18 cellular contexts compared by ENCODE assay signal in genomic region chr16:2237552-2238395, GRCh38. TPM values are rescaled to one million over a fixed set of nuclear protein-coding genes. Genes with fewer than 3 reads are reported as not detected.
DNase-seq lines count a peak whose midpoint lies in the region; ATAC-seq, FAIRE-seq and TF ChIP-seq lines count a peak whose summit lies in the region.
"Had no signal": no experiment of that assay in that cellular context is flagged by ENCODE, and none has a peak within 500 bp of the region (broad histone marks: within the 10 kb centered on the region; RNA-seq: fewer than 3 reads in every experiment).

No MANE protein-coding gene starts in this region.

- no peak overlapping the region for H3K4me3 Mint-ChIP-seq in neural progenitor cell
- H3K4me3 Mint-ChIP-seq: activated CD4-positive, alpha-beta T cell treated with anti-CD3 and anti-CD28 coated beads, Interleukin-2, amount 10 ng/mL, durations not matched to agents 7 days and 5 days; activated T-helper 1 cell treated with anti-CD3 and anti-CD28 coated beads, Interleukin-12 subunit alpha, Interleukin-12 subunit beta, Interleukin-2, Interleukin-4 antibody, amounts not matched to agents 30 ng/mL and 10 ng/mL and 1 ng/mL, durations not matched to agents 14 hours and 24 hours and 36 hours; CD4-positive, alpha-beta memory T cell; natural killer cell had no signal

- no peaks in the 10 kb centered on the region for H3K79me2 ChIP-seq in neural progenitor cell (ENCODE audit: low read depth)

- H4K20me1 ChIP-seq in neural progenitor cell (ENCODE audit: low read depth): peaks cover 49% of the 10 kb centered on the region

- no peak overlapping the region for H3K27ac ChIP-seq in neural progenitor cell
- H3K27ac ChIP-seq: foreskin keratinocyte, HL-60 had no signal

- DNase-seq in GM12891 (ENCODE audit: insufficient read length, low spot score) (no peak), left ventricle myocardium superior (peak; percentile 57), neural progenitor cell (ENCODE audit: low spot score) (peak; percentile 52), midbrain (lab: John Stamatoyannopoulos, UW) (no peak), GM19239 (ENCODE audit: insufficient read length, low spot score) (no peak)
- DNase-seq in activated naive CD4-positive, alpha-beta T cell treated with anti-CD3 and anti-CD28 coated beads, Interleukin-2, amount 50 U/mL, for 16 hours: no peak
- DNase-seq: activated CD4-positive, alpha-beta T cell treated with anti-CD3 and anti-CD28 coated beads, Interleukin-2, amount 10 ng/mL, durations not matched to agents 7 days and 5 days; foreskin keratinocyte; GDM1; natural killer cell; OCI-M1; T-helper 2 cell had no signal

- H3K27ac Mint-ChIP-seq in neural progenitor cell: no peak overlapping the region
- H3K27ac Mint-ChIP-seq: activated CD4-positive, alpha-beta T cell treated with anti-CD3 and anti-CD28 coated beads, Interleukin-2, amount 10 ng/mL, durations not matched to agents 7 days and 5 days; activated T-helper 1 cell treated with anti-CD3 and anti-CD28 coated beads, Interleukin-12 subunit alpha, Interleukin-12 subunit beta, Interleukin-2, Interleukin-4 antibody, amounts not matched to agents 30 ng/mL and 10 ng/mL and 1 ng/mL, durations not matched to agents 14 hours and 24 hours and 36 hours; CD4-positive, alpha-beta memory T cell; natural killer cell had no signal

- H2AFZ ChIP-seq in neural progenitor cell (replicated peaks): no peak overlapping the region

- no peaks in the 10 kb centered on the region for H3K9me3 Mint-ChIP-seq in neural progenitor cell
- H3K9me3 Mint-ChIP-seq: activated CD4-positive, alpha-beta T cell treated with anti-CD3 and anti-CD28 coated beads, Interleukin-2, amount 10 ng/mL, durations not matched to agents 7 days and 5 days; activated T-helper 1 cell treated with anti-CD3 and anti-CD28 coated beads, Interleukin-12 subunit alpha, Interleukin-12 subunit beta, Interleukin-2, Interleukin-4 antibody, amounts not matched to agents 30 ng/mL and 10 ng/mL and 1 ng/mL, durations not matched to agents 14 hours and 24 hours and 36 hours; CD4-positive, alpha-beta memory T cell; natural killer cell had no signal

- H3K9ac ChIP-seq in neural progenitor cell: no peak overlapping the region

- intact Hi-C loops in left ventricle myocardium superior (cut with micrococcal nuclease): no loop called here

- H3K4me1 ChIP-seq in neural progenitor cell: peaks cover 26% of the 10 kb centered on the region
- H3K4me1 ChIP-seq: foreskin keratinocyte, HAP-1 had no signal

- 0 out of 2 replicates have a peak, but pooled peaks have one; percentile 19 for TF ChIP-seq POLR2A in GM12891 (IDR thresholded peaks at IDR 0.05; ENCODE audit: low read depth, low read length)

- H3F3A ChIP-seq in neural progenitor cell (ENCODE audit: low read depth): peaks cover 41% of the 10 kb centered on the region

- no peaks in the 10 kb centered on the region for H3K9me3 ChIP-seq in neural progenitor cell (ENCODE audit: low read depth)
- H3K9me3 ChIP-seq: HAP-1 had no signal

- no peak for FAIRE-seq in GM12891 (lab: Jason Lieb, UNC)
- FAIRE-seq in GM19239 (lab: Jason Lieb, UNC): no peak
- FAIRE-seq: astrocyte had no signal

- H3K4me3 ChIP-seq in neural progenitor cell: peak overlapping the region; percentile 44
- H3K4me3 ChIP-seq: HAP-1 had no signal

- no peaks in the 10 kb centered on the region for H3K4me1 Mint-ChIP-seq in neural progenitor cell
- H3K4me1 Mint-ChIP-seq: natural killer cell had no signal

- peak overlapping the region; percentile 82 for H3K4me2 ChIP-seq in neural progenitor cell

- no peak for TF ChIP-seq CTCF in neural progenitor cell (IDR thresholded peaks at IDR 0.05)

- H3K36me3 Mint-ChIP-seq in neural progenitor cell: peaks cover 9% of the 10 kb centered on the region
- H3K36me3 Mint-ChIP-seq: natural killer cell had no signal

- H3K27me3 Mint-ChIP-seq in neural progenitor cell (ENCODE audit: insufficient read depth, low read depth): peaks cover 11% of the 10 kb centered on the region
- H3K27me3 Mint-ChIP-seq: activated CD4-positive, alpha-beta T cell treated with anti-CD3 and anti-CD28 coated beads, Interleukin-2, amount 10 ng/mL, durations not matched to agents 7 days and 5 days; CD4-positive, alpha-beta memory T cell had no signal

- H3K27me3 ChIP-seq in neural progenitor cell: peaks cover 31% of the 10 kb centered on the region

- peak; percentile 41 for ATAC-seq in left ventricle myocardium superior
- ATAC-seq: foreskin keratinocyte had no signal

- H3K36me3 ChIP-seq in neural progenitor cell: no peaks in the 10 kb centered on the region

TF ChIP-seq in GM12891, 5 proteins besides CTCF, POLR2A, EP300 and RAD21:
- TF ChIP-seq POU2F2 (IDR thresholded peaks at IDR 0.05; ENCODE audit: low read depth, low read length) (no peak), TAF1 (IDR thresholded peaks at IDR 0.05; ENCODE audit: low read depth, low read length) (no peak), PAX5 (IDR thresholded peaks at IDR 0.05; ENCODE audit: insufficient read depth, low read length, severe bottlenecking) (no peak), POLR2AphosphoS5 (IDR thresholded peaks at IDR 0.05; ENCODE audit: low read depth, low read length) (no peak), SPI1 (IDR thresholded peaks at IDR 0.05; ENCODE audit: low read depth, low read length) (no peak)

TF ChIP-seq in PFSK-1, 5 proteins besides CTCF, POLR2A, EP300 and RAD21:
- no peak for TF ChIP-seq FOXP2 (optimal IDR thresholded peaks at IDR 0.05; ENCODE audit: borderline replicate concordance, extremely low read depth, extremely low read length, insufficient read depth)
- no peak for TF ChIP-seq TAF1 (IDR thresholded peaks at IDR 0.05; ENCODE audit: borderline replicate concordance, insufficient read depth, low read length)
- TF ChIP-seq SIN3A (IDR thresholded peaks at IDR 0.05; ENCODE audit: borderline replicate concordance, insufficient read depth, low read length): no peak
- no peak for TF ChIP-seq REST (IDR thresholded peaks at IDR 0.05; ENCODE audit: insufficient read depth in 1 of 2, low read depth in 2 of 2, low read length in 2 of 2)
- TF ChIP-seq POLR2AphosphoS5 (IDR thresholded peaks at IDR 0.05; ENCODE audit: low read depth, low read length): peak; percentile 8; the same call in 1 of the 2 replicates

RNA-seq across cellular contexts. Expression of gene DNASE1L2, which starts 1.5 kb away (rescaled TPM):
- 0.15 TPM for polyA plus RNA-seq in GM12891 (2012; ENCODE audit: low read depth, missing spikeins)
- 2.6 TPM for polyA plus RNA-seq in PFSK-1 (2012; ENCODE audit: insufficient read length, low read depth)
- 0.47 TPM for total RNA-seq in left ventricle myocardium superior
- 0.21 and 1.6 TPM in 2 replicates for total RNA-seq in neural progenitor cell (ENCODE audit: low replicate concordance)
- polyA plus RNA-seq: CD4-positive, alpha-beta memory T cell had no signal

RNA-seq across cellular contexts. Expression of gene ECI1, which starts 13.6 kb away (rescaled TPM):
- 29.5 TPM for polyA plus RNA-seq in GM12891 (2012; ENCODE audit: low read depth, missing spikeins)
- 254 TPM for polyA plus RNA-seq in PFSK-1 (2012; ENCODE audit: insufficient read length, low read depth)
- 225 TPM for total RNA-seq in left ventricle myocardium superior
- total RNA-seq in neural progenitor cell (ENCODE audit: low replicate concordance): 39.7 and 85.6 TPM in 2 replicates

RNA-seq across cellular contexts. Expression of gene E4F1, which starts 14.4 kb away (rescaled TPM):
- polyA plus RNA-seq in GM12891 (2012; ENCODE audit: low read depth, missing spikeins): 13.1 TPM
- 53.7 TPM for polyA plus RNA-seq in PFSK-1 (2012; ENCODE audit: insufficient read length, low read depth)
- total RNA-seq in left ventricle myocardium superior (14.2 TPM), neural progenitor cell (ENCODE audit: low replicate concordance) (7.4 and 37.7 TPM in 2 replicates)

RNA-seq across cellular contexts. Expression of gene PGP, which starts 23.1 kb away (rescaled TPM):
- polyA plus RNA-seq in GM12891 (2012; ENCODE audit: low read depth, missing spikeins): 11.0 TPM
- polyA plus RNA-seq in PFSK-1 (2012; ENCODE audit: insufficient read length, low read depth): 45.7 TPM
- 42.4 TPM for total RNA-seq in left ventricle myocardium superior
- 13.3 and 42.9 TPM in 2 replicates for total RNA-seq in neural progenitor cell (ENCODE audit: low replicate concordance)

RNA-seq across cellular contexts. Expression of gene BRICD5, which starts 27.1 kb away (rescaled TPM):
- polyA plus RNA-seq in GM12891 (2012; ENCODE audit: low read depth, missing spikeins): 3.2 TPM
- 4.5 TPM for polyA plus RNA-seq in PFSK-1 (2012; ENCODE audit: insufficient read length, low read depth)
- 10.0 TPM for total RNA-seq in left ventricle myocardium superior
- total RNA-seq in neural progenitor cell (ENCODE audit: low replicate concordance): 5.2 and 14.5 TPM in 2 replicates

Comparison
In these comparisons a context has a peak if more than half of its experiments do, and no peak if none do; other contexts are left out.
1. DNase-seq: peak in left ventricle myocardium superior (single experiment) and neural progenitor cell (single experiment); none in GM12891 (single experiment), midbrain (single experiment), GM19239 (single experiment) and activated naive CD4-positive, alpha-beta T cell treated with anti-CD3 and anti-CD28 coated beads, Interleukin-2, amount 50 U/mL, for 16 hours (single experiment).